ENCODE assay signal across 14 cellular contexts in genomic region chr3:16173696-16174355, GRCh38. TPM values are rescaled to one million over a fixed set of nuclear protein-coding genes. Genes with fewer than 3 reads are reported as not detected.
DNase-seq lines count a peak whose midpoint lies in the region; ATAC-seq and TF ChIP-seq lines count a peak whose summit lies in the region.
"Had no signal": no experiment of that assay in that cellular context is flagged by ENCODE, and none has a peak within 500 bp of the region (broad histone marks: within the 10 kb centered on the region; RNA-seq: fewer than 3 reads in every experiment).

No MANE protein-coding gene starts in this region.

- WGBS in heart left ventricle, 4 donors: 67 to 84% (median 76%) methylated on average over 4 of the region's 4 CpGs

- no peak overlapping the region for H2AFZ ChIP-seq in osteoblast (ENCODE audit: low read length)

- H3K36me3 ChIP-seq in heart left ventricle: no peaks in the 10 kb centered on the region
- no peaks in the 10 kb centered on the region for H3K36me3 ChIP-seq in osteoblast (ENCODE audit: insufficient read depth, low read length)
- H3K36me3 ChIP-seq in uterus: no peaks in the 10 kb centered on the region
- H3K36me3 ChIP-seq in MG63: no peaks in the 10 kb centered on the region

- intact Hi-C loops in heart left ventricle (cut with DNase I) (loop anchor here in 2 of 10 donors (2.0 to 10.0 kb wide), 4 partner anchors 25 to 539 kb away; no protein-coding TSS in a partner anchor), Right ventricle myocardium superior (cut with DNase I) (loop anchor here (5.0 kb wide), 1 partner anchor 107 kb away; no protein-coding TSS in a partner anchor), uterus (cut with DNase I; ENCODE audit: low total_unique reads) (no loop called here)

- H3K79me2 ChIP-seq in osteoblast (ENCODE audit: insufficient read depth, low read length): no peaks in the 10 kb centered on the region

- TF ChIP-seq CTCF in heart left ventricle (IDR thresholded peaks at IDR 0.05) (no peak), osteoblast (IDR thresholded peaks at IDR 0.05; ENCODE audit: extremely low read depth, low read depth, low read length) (no peak), uterus (IDR thresholded peaks at IDR 0.05) (no peak)

- H3K27ac ChIP-seq in heart left ventricle (peak overlapping the region in 7 of 12 donors; percentile 25 to 75 (median 40)), osteoblast (ENCODE audit: low read depth, low read length) (peak overlapping the region; percentile 88), uterus (peak overlapping the region; percentile 50 to 55)

- no peaks in the 10 kb centered on the region for H4K20me1 ChIP-seq in osteoblast (ENCODE audit: insufficient read depth, low read length)

- TF ChIP-seq POLR2A in heart left ventricle (IDR thresholded peaks at IDR 0.05) (no peak), uterus (IDR thresholded peaks at IDR 0.05) (no peak)

- peak overlapping the region; percentile 77 for H3K4me2 ChIP-seq in osteoblast (ENCODE audit: insufficient read depth, low read length)

- no peaks in the 10 kb centered on the region for H3K27me3 ChIP-seq in heart left ventricle
- H3K27me3 ChIP-seq in osteoblast (ENCODE audit: insufficient read depth, low read length): no peaks in the 10 kb centered on the region
- no peaks in the 10 kb centered on the region for H3K27me3 ChIP-seq in uterus
- no peaks in the 10 kb centered on the region for H3K27me3 ChIP-seq in MG63

- ATAC-seq in heart left ventricle (no peak), Right ventricle myocardium superior (ENCODE audit: poor library complexity) (no peak), HG02610 (IDR thresholded peaks at IDR 0.05; ENCODE audit: unreplicated experiment) (no peak)
- ATAC-seq: stimulated activated naive CD8-positive, alpha-beta T cell treated with anti-CD3 and anti-CD28 coated beads, Interleukin-15, amount 100 ng/mL, for 72 hours had no signal

- H3K4me1 ChIP-seq in heart left ventricle (peaks cover 0 to 51% (median 30%) of the 10 kb centered on the region in 12 donors), osteoblast (ENCODE audit: insufficient read depth, low read length) (peaks cover 45% of the 10 kb centered on the region), uterus (peaks cover 0 to 5% of the 10 kb centered on the region in 2 donors)

- DNase-seq in heart left ventricle: no peak
- no peak for DNase-seq in Right ventricle myocardium superior
- DNase-seq in ecto neural progenitor cell (ENCODE audit: low spot score): peak; percentile 37
- peak; percentile 85 for DNase-seq in osteoblast (ENCODE audit: insufficient read length, low spot score, missing footprints)
- DNase-seq in uterus: no peak
- DNase-seq in mesenteric fat pad (ENCODE audit: low spot score): no peak
- DNase-seq in MG63: no peak
- DNase-seq: activated CD4-positive, alpha-beta T cell treated with anti-CD3 and anti-CD28 coated beads, Interleukin-2, amount 50 U/mL, for 1 hour; Karpas-422; stimulated activated CD4-positive, alpha-beta T cell treated with anti-CD3 and anti-CD28 coated beads, Interleukin-2, amount 100 ng/mL, for 48 hours; stimulated activated naive CD8-positive, alpha-beta T cell treated with anti-CD3 and anti-CD28 coated beads, Interleukin-15, amount 100 ng/mL, for 72 hours; T-helper 1 cell had no signal

- H3K4me3 ChIP-seq in heart left ventricle (peak overlapping the region in 6 of 12 donors; percentile 15 to 56 (median 41)), osteoblast (ENCODE audit: insufficient read depth, low read length) (peak overlapping the region; percentile 17), uterus (peak overlapping the region in 1 of 2 donors; percentile 40), MG63 (no peak overlapping the region)

- H3K9me3 ChIP-seq in heart left ventricle (no peaks in the 10 kb centered on the region), osteoblast (ENCODE audit: low read depth, low read length) (no peaks in the 10 kb centered on the region), uterus (no peaks in the 10 kb centered on the region), MG63 (no peaks in the 10 kb centered on the region)

RNA-seq across cellular contexts. Expression of gene GALNT15, which starts 0.7 kb away (rescaled TPM):
- total RNA-seq in heart left ventricle (10 to 100 TPM in 2 of 9 donors, 1 to 10 TPM in 6, under 1 TPM in 1; 0.96 to 81.1 (median 5.5) TPM), Right ventricle myocardium superior (7.2 TPM), osteoblast (6.5 and 7.1 TPM in 2 replicates), uterus (10 to 100 TPM in 3 of 4 donors, 1 to 10 TPM in 1; 6.6 to 85.2 (median 53.3) TPM), mesenteric fat pad (275 TPM)
- 10 to 100 TPM in 1 of 2 donors, 1 to 10 TPM in 1; 5.0 to 12.0 TPM for polyA plus RNA-seq in heart left ventricle
- not detected in 2 replicates for total RNA-seq in MG63 (2014; rRNA removed; shearing (Covaris generic); ENCODE audit: low replicate concordance)
- total RNA-seq: activated T-helper 2 cell treated with anti-CD3 and anti-CD28 coated beads, Interferon-gamma antibody, Interleukin-2, Interleukin-4, amounts not matched to agents 10 μg/mL and 5 μg/mL and 100 μg/mL, durations not matched to agents 14 hours and 24 hours and 36 hours had no signal

Comparison
In these comparisons a context has a peak if more than half of its experiments do, and no peak if none do; other contexts are left out.
1. DNase-seq: peak in ecto neural progenitor cell (single experiment) and osteoblast (single experiment); none in heart left ventricle (0 of 5), Right ventricle myocardium superior (single experiment), uterus (0 of 2), mesenteric fat pad (single experiment) and MG63 (single experiment).
2. Peak in every context shown above with its lines, with median percentiles within 50 percentile points of each other: H3K27ac ChIP-seq.